In the genomic region with DNA sequence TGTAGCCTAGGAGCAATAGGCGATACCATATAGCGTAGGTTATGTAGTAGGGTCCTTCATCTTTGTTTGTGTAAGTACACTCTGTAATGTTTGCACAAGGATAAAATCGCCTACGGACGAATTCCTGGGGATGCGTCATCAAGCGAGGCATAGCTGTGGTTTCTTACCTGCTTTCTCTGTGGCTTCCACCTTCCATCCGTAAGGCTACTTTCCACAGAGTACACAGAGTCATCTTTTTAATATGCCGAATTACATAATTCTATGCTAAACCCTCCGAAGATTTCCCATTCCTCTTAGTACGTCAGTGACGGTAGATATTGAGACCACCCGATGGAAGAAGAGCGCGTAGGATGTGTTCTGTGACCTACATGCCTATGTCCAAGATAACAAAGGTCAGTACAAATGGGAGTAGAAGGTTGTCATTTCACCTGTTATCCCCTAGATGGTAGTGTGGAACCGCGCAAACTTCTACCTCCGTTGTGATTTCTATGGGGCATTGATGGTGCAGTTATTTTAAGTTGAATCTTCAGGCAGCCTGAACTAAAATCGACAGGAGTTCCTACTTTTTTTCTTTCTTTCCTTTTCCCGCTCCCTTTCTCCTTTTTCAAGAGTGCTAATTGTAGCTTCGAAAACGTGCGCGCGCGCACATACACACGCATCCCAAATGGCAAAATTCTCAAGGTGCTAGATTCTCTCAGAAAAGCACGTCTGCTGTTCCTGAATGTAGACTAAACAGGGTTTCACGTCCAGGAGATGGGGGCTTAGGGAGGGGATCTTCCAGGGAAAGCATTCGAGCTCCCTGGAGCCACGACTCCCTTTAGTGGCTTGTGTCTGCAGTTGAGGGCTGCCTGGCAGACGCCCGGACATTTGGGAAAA, we compare ENCODE assay signal across 8 cellular contexts.
DNase-seq lines count a peak whose midpoint lies in the region; ATAC-seq and TF ChIP-seq lines count a peak whose summit lies in the region.

No MANE protein-coding gene starts in this region.

- intact Hi-C loops in right cardiac atrium (cut with DNase I) (no loop called here), sigmoid colon (cut with DNase I) (no loop called here)

- H3K27ac ChIP-seq in C4-2B (peak overlapping the region; percentile 46), right cardiac atrium (ENCODE audit: low read length) (no peak overlapping the region), sigmoid colon (no peak overlapping the region)

- H3K4me3 ChIP-seq in adipocyte (ENCODE audit: low read length) (peak overlapping the region; percentile 11), right cardiac atrium (ENCODE audit: low read length) (no peak overlapping the region), sigmoid colon (no peak overlapping the region)

- 30% methylated on average over 33 of the region's 33 CpGs for WGBS in right cardiac atrium
- 29 to 33% methylated on average over 33 of the region's 33 CpGs for WGBS in sigmoid colon, 2 donors

- TF ChIP-seq EP300 in sigmoid colon (IDR thresholded peaks at IDR 0.05) = no peak

- TF ChIP-seq CTCF in C4-2B (conservative IDR thresholded peaks at IDR 0.05) (peak; percentile 87), sigmoid colon (IDR thresholded peaks at IDR 0.05) (peak; percentile 35 to 56 (median 48))

- peak; percentile 97 for ATAC-seq in GM18511 (IDR thresholded peaks at IDR 0.05; ENCODE audit: unreplicated experiment)
- peak; percentile 98 for ATAC-seq in HG02852 (IDR thresholded peaks at IDR 0.05; ENCODE audit: unreplicated experiment)
- peak; percentile 82 to 87 for ATAC-seq in right cardiac atrium

- H3K4me1 ChIP-seq in adipocyte (ENCODE audit: control insufficient read depth, insufficient read depth, low read length) (peaks cover 10% of the 10 kb centered on the region), right cardiac atrium (ENCODE audit: control insufficient read depth, insufficient read depth, low read length) (no peaks in the 10 kb centered on the region), sigmoid colon (peaks cover 0 to 13% (median 10%) of the 10 kb centered on the region in 4 donors)

- no peaks in the 10 kb centered on the region for H3K9me3 ChIP-seq in adipocyte (ENCODE audit: control insufficient read depth, low read length)
- H3K9me3 ChIP-seq in right cardiac atrium (ENCODE audit: control insufficient read depth, low read length) = no peaks in the 10 kb centered on the region
- H3K9me3 ChIP-seq in sigmoid colon = no peaks in the 10 kb centered on the region

- H3K27me3 ChIP-seq in adipocyte (replicated peaks; ENCODE audit: control insufficient read depth, insufficient read depth, low read length) (peaks cover 40% of the 10 kb centered on the region), right cardiac atrium (ENCODE audit: control insufficient read depth, insufficient read depth) (no peaks in the 10 kb centered on the region), sigmoid colon (no peaks in the 10 kb centered on the region)

- no peak for TF ChIP-seq POLR2A in sigmoid colon (IDR thresholded peaks at IDR 0.05)

- peak; percentile 27 for DNase-seq in NCI-H1048 (lab: John Stamatoyannopoulos, UW)
- DNase-seq in adipocyte (ENCODE audit: low read depth) = peak; percentile 73
- no peak for DNase-seq in right cardiac atrium
- DNase-seq in sigmoid colon = no peak
- DNase-seq in activated effector memory CD4-positive, alpha-beta T cell treated with anti-CD3 and anti-CD28 coated beads, Interleukin-2, amount 50 U/mL, for 16 hours = no peak

- no peak overlapping the region for H3K9ac ChIP-seq in adipocyte (ENCODE audit: low read length)

- H3K36me3 ChIP-seq in adipocyte (ENCODE audit: control insufficient read depth, insufficient read depth, low read length, severe bottlenecking) (no peaks in the 10 kb centered on the region), sigmoid colon (no peaks in the 10 kb centered on the region)

Comparison
In these comparisons a context has a peak if more than half of its experiments do, and no peak if none do; other contexts are left out.
1. DNase-seq: peak in NCI-H1048 (single experiment) and adipocyte (single experiment); none in right cardiac atrium (0 of 3), sigmoid colon (single experiment) and activated effector memory CD4-positive, alpha-beta T cell treated with anti-CD3 and anti-CD28 coated beads, Interleukin-2, amount 50 U/mL, for 16 hours (single experiment).
2. Peak in every context shown above with its lines, with median percentiles within 50 percentile points of each other: ATAC-seq.